Comparison of ENCODE assay signal across 1 cellular context in the genomic region with DNA sequence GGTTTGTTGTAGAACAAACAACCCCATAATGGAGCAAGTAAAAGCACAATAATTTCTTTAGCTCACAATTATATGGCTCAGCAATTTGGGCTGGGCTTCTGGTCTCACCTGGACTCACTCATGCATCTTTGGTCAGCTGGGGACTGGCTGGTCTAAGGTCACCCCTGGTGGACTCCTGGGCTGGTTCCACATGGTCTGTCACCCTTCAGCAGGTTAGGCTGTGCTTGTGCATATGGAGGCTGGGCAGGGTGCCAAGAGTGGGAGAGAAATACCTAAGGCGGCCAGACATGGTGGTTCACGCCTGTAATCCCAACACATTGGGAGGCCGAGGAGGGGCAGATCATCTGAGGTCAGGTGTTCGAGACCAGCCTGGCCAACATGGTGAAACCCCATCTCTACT.
TF ChIP-seq lines count a peak whose summit lies in the region.

No MANE protein-coding gene starts in this region.

TF ChIP-seq in Ishikawa, 13 proteins besides CTCF, POLR2A, EP300 and RAD21 (continued from another document):
- TF ChIP-seq, protein P1, sequence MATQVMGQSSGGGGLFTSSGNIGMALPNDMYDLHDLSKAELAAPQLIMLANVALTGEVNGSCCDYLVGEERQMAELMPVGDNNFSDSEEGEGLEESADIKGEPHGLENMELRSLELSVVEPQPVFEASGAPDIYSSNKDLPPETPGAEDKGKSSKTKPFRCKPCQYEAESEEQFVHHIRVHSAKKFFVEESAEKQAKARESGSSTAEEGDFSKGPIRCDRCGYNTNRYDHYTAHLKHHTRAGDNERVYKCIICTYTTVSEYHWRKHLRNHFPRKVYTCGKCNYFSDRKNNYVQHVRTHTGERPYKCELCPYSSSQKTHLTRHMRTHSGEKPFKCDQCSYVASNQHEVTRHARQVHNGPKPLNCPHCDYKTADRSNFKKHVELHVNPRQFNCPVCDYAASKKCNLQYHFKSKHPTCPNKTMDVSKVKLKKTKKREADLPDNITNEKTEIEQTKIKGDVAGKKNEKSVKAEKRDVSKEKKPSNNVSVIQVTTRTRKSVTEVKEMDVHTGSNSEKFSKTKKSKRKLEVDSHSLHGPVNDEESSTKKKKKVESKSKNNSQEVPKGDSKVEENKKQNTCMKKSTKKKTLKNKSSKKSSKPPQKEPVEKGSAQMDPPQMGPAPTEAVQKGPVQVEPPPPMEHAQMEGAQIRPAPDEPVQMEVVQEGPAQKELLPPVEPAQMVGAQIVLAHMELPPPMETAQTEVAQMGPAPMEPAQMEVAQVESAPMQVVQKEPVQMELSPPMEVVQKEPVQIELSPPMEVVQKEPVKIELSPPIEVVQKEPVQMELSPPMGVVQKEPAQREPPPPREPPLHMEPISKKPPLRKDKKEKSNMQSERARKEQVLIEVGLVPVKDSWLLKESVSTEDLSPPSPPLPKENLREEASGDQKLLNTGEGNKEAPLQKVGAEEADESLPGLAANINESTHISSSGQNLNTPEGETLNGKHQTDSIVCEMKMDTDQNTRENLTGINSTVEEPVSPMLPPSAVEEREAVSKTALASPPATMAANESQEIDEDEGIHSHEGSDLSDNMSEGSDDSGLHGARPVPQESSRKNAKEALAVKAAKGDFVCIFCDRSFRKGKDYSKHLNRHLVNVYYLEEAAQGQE (IDR thresholded peaks at IDR 0.05; ENCODE audit: low read depth): no peak
- TF ChIP-seq, protein P2, sequence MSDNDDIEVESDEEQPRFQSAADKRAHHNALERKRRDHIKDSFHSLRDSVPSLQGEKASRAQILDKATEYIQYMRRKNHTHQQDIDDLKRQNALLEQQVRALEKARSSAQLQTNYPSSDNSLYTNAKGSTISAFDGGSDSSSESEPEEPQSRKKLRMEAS (IDR thresholded peaks at IDR 0.05): peak; percentile 58
- peak; percentile 88 for TF ChIP-seq NFIC (IDR thresholded peaks at IDR 0.05)
- no peak for TF ChIP-seq CEBPB (IDR thresholded peaks at IDR 0.05)
- no peak for TF ChIP-seq CREB1 (IDR thresholded peaks at IDR 0.05; ENCODE audit: low read depth)
- peak; percentile 88 for TF ChIP-seq TCF12 (IDR thresholded peaks at IDR 0.05; ENCODE audit: low read depth)
- TF ChIP-seq FOXM1 (IDR thresholded peaks at IDR 0.05; ENCODE audit: borderline replicate concordance, low read depth): no peak
- TF ChIP-seq, protein P3, sequence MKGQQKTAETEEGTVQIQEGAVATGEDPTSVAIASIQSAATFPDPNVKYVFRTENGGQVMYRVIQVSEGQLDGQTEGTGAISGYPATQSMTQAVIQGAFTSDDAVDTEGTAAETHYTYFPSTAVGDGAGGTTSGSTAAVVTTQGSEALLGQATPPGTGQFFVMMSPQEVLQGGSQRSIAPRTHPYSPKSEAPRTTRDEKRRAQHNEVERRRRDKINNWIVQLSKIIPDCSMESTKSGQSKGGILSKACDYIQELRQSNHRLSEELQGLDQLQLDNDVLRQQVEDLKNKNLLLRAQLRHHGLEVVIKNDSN (IDR thresholded peaks at IDR 0.05): 0 out of 2 replicates have a peak, but pooled peaks have one; percentile 25
- peak; percentile 65 for TF ChIP-seq TEAD4 (IDR thresholded peaks at IDR 0.05)
